ENCODE assay signal across 21 cellular contexts in genomic region chr4:85512446-85513205, GRCh38. TPM values are rescaled to one million over a fixed set of nuclear protein-coding genes. Genes with fewer than 3 reads are reported as not detected.
DNase-seq lines count a peak whose midpoint lies in the region; ATAC-seq and TF ChIP-seq lines count a peak whose summit lies in the region.
"Had no signal": no experiment of that assay in that cellular context is flagged by ENCODE, and none has a peak within 500 bp of the region (broad histone marks: within the 10 kb centered on the region; RNA-seq: fewer than 3 reads in every experiment).

No MANE protein-coding gene starts in this region.

- no peak overlapping the region for H3K9ac ChIP-seq in skeletal muscle satellite cell (ENCODE audit: low read depth, low read length)

- no peaks in the 10 kb centered on the region for H3K36me3 ChIP-seq in skeletal muscle satellite cell (ENCODE audit: insufficient read depth, low read length)
- H3K36me3 ChIP-seq: HAP-1 had no signal

- H3K36me3 Mint-ChIP-seq in activated CD8-positive, alpha-beta memory T cell treated with anti-CD3 and anti-CD28 coated beads, Interleukin-2, amount 10 ng/mL, durations not matched to agents 7 days and 5 days: no peaks in the 10 kb centered on the region
- H3K36me3 Mint-ChIP-seq: T-cell had no signal

- TF ChIP-seq CTCF in fibroblast of the aortic adventitia (IDR thresholded peaks at IDR 0.05; ENCODE audit: insufficient read depth, low read length): no peak

- no peaks in the 10 kb centered on the region for H3K27me3 Mint-ChIP-seq in activated CD8-positive, alpha-beta memory T cell treated with anti-CD3 and anti-CD28 coated beads, Interleukin-2, amount 10 ng/mL, durations not matched to agents 7 days and 5 days
- H3K27me3 Mint-ChIP-seq: T-cell had no signal

- H3K9me3 ChIP-seq in skeletal muscle satellite cell (replicated peaks; ENCODE audit: low read length): no peaks in the 10 kb centered on the region
- H3K9me3 ChIP-seq: HAP-1, SJCRH30 had no signal

- DNase-seq in EH (ENCODE audit: low read depth) (peak; percentile 14), M059J (ENCODE audit: low read depth) (peak; percentile 46), fibroblast of the aortic adventitia (ENCODE audit: low read depth) (peak; percentile 43), putamen (ENCODE audit: low spot score) (no peak)
- no peak for DNase-seq in activated CD8-positive, alpha-beta memory T cell treated with anti-CD3 and anti-CD28 coated beads, Interleukin-2, amount 10 ng/mL, durations not matched to agents 7 days and 5 days
- DNase-seq: Kasumi-1; MM.1S; NCI-H1048; NCI-H1436; NCI-H1930; NCI-H2227 treated with DMSO at 0.1 percent for 48 hours; NCI-H524; NCI-H774; NK-92 treated with Interleukin-12 subunit alpha and Interleukin-12 subunit beta, amount 100 ng/mL, for 24 hours; SJCRH30; T-cell had no signal

- no peaks in the 10 kb centered on the region for H3K4me1 Mint-ChIP-seq in activated CD8-positive, alpha-beta memory T cell treated with anti-CD3 and anti-CD28 coated beads, Interleukin-2, amount 10 ng/mL, durations not matched to agents 7 days and 5 days
- H3K4me1 Mint-ChIP-seq: T-cell had no signal

- no peak overlapping the region for H3K4me3 Mint-ChIP-seq in activated CD8-positive, alpha-beta memory T cell treated with anti-CD3 and anti-CD28 coated beads, Interleukin-2, amount 10 ng/mL, durations not matched to agents 7 days and 5 days
- H3K4me3 Mint-ChIP-seq: CD14-positive monocyte, T-cell had no signal

- H3K27ac Mint-ChIP-seq in activated CD8-positive, alpha-beta memory T cell treated with anti-CD3 and anti-CD28 coated beads, Interleukin-2, amount 10 ng/mL, durations not matched to agents 7 days and 5 days: no peak overlapping the region
- H3K27ac Mint-ChIP-seq: CD14-positive monocyte, T-cell had no signal

- H3K4me2 ChIP-seq in skeletal muscle satellite cell (ENCODE audit: low read length): peak overlapping the region; percentile 28

- no peak overlapping the region for H3K4me3 ChIP-seq in fibroblast of the aortic adventitia (ENCODE audit: low read depth, low read length)
- no peak overlapping the region for H3K4me3 ChIP-seq in skeletal muscle satellite cell (ENCODE audit: low read length)
- H3K4me3 ChIP-seq: HAP-1, SJCRH30 had no signal

- H3K27me3 ChIP-seq in skeletal muscle satellite cell (ENCODE audit: control insufficient read depth, insufficient read depth, low read length): no peaks in the 10 kb centered on the region
- H3K27me3 ChIP-seq: SJCRH30 had no signal

- no peaks in the 10 kb centered on the region for H3K9me3 Mint-ChIP-seq in activated CD8-positive, alpha-beta memory T cell treated with anti-CD3 and anti-CD28 coated beads, Interleukin-2, amount 10 ng/mL, durations not matched to agents 7 days and 5 days (ENCODE audit: low read depth)

- peaks cover 22% of the 10 kb centered on the region for H3K4me1 ChIP-seq in skeletal muscle satellite cell (ENCODE audit: control insufficient read depth, insufficient read depth, low read length)
- H3K4me1 ChIP-seq: HAP-1 had no signal

- ATAC-seq in activated CD8-positive, alpha-beta memory T cell treated with anti-CD3 and anti-CD28 coated beads, Interleukin-2, amount 10 ng/mL, durations not matched to agents 7 days and 5 days: no peak
- no peak for ATAC-seq in GM19395 (IDR thresholded peaks at IDR 0.05; ENCODE audit: unreplicated experiment)
- ATAC-seq in HG03342 (IDR thresholded peaks at IDR 0.05; ENCODE audit: unreplicated experiment): no peak
- ATAC-seq: T-cell had no signal

- CTCF ChIA-PET in activated CD8-positive, alpha-beta memory T cell treated with anti-CD3 and anti-CD28 coated beads, Interleukin-2, amount 10 ng/mL, durations not matched to agents 7 days and 5 days (lab: Charles Lee): no interaction called here

RNA-seq across cellular contexts. Expression of gene ARHGAP24, which starts 37.7 kb away (rescaled TPM):
- 7.9 and 14.2 TPM in 2 replicates for total RNA-seq in M059J (2014; rRNA removed; shearing (Covaris generic))
- total RNA-seq in fibroblast of the aortic adventitia (ENCODE audit: low replicate concordance): 67.6 and 104 TPM in 2 replicates
- 28.4 and 41.8 TPM in 2 replicates for total RNA-seq in skeletal muscle satellite cell (2012; rRNA removed)
- not detected for total RNA-seq in activated CD8-positive, alpha-beta memory T cell treated with anti-CD3 and anti-CD28 coated beads, Interleukin-2, amount 10 ng/mL, durations not matched to agents 7 days and 5 days

Comparison
In these comparisons a context has a peak if more than half of its experiments do, and no peak if none do; other contexts are left out.
1. DNase-seq: peak in EH (single experiment), M059J (single experiment) and fibroblast of the aortic adventitia (single experiment); none in putamen (single experiment) and activated CD8-positive, alpha-beta memory T cell treated with anti-CD3 and anti-CD28 coated beads, Interleukin-2, amount 10 ng/mL, durations not matched to agents 7 days and 5 days (single experiment).